In the genomic region with DNA sequence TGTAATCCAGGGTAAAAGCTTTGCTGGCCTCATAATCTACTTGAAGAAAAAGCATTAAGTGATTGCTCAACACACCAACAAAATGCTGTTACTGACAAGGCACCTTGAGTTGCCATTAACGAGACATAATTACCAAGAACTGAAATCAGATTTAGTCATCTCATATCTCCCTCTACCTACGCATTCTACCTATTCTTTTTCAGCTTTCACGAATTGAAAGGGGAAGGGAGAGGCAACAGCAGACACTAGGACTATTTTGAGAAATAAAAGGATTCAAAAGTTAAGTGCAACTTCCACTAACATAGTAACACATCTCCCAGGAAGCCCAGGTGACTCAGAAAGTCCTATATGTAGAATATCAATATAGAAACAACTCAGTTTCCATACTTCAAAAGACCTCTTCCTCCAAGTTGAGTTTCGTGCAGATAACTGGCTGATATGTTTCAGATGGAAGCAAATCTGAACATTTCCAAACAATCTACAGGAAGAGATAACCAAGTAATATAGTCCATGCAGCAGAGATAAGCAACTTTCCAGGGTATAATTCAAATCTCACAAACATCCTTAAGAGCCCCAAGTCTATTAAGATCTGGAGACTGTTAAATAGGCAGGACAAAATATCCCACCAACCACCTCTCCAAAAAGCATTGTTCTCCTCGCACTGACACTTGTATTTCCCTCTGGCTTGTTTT, we compare ENCODE assay signal across 9 cellular contexts. TPM values are rescaled to one million over a fixed set of nuclear protein-coding genes. Genes with fewer than 3 reads are reported as not detected.
DNase-seq lines count a peak whose midpoint lies in the region; ATAC-seq and TF ChIP-seq lines count a peak whose summit lies in the region.
"Had no signal": no experiment of that assay in that cellular context is flagged by ENCODE, and none has a peak within 500 bp of the region (broad histone marks: within the 10 kb centered on the region; RNA-seq: fewer than 3 reads in every experiment).

No MANE protein-coding gene starts in this region.

- POLR2A ChIA-PET in HEK293T (lab: Yijun Ruan, JAX), result no interaction called here

- H3K4me3 ChIP-seq in DOHH2 (ENCODE audit: low read length) (peak overlapping the region; percentile 94), RWPE2 (ENCODE audit: severe bottlenecking) (peak overlapping the region; percentile 73), iPS-20b (ENCODE audit: low read length) (peak overlapping the region; percentile 3; the same call in 1 of the 2 replicates), tibial artery (no peak overlapping the region), coronary artery (no peak overlapping the region)

- H3K9ac ChIP-seq in iPS-20b (ENCODE audit: low read depth, low read length), result no peak overlapping the region
- H3K9ac ChIP-seq: KMS-11 had no signal

- no peaks in the 10 kb centered on the region for H3K27me3 ChIP-seq in DOHH2 (ENCODE audit: control insufficient read depth, low read length)
- no peaks in the 10 kb centered on the region for H3K27me3 ChIP-seq in RWPE2 (ENCODE audit: insufficient read depth, poor library complexity, severe bottlenecking)
- H3K27me3 ChIP-seq in iPS-20b (ENCODE audit: insufficient read depth, low read length), result peaks cover 22% of the 10 kb centered on the region
- H3K27me3 ChIP-seq in tibial artery, result no peaks in the 10 kb centered on the region

- DNase-seq in RWPE2 (ENCODE audit: low spot score), result no peak
- no peak for DNase-seq in tibial artery
- no peak for DNase-seq in coronary artery (ENCODE audit: low spot score)
- no peak for DNase-seq in HEK293T (ENCODE audit: extremely low spot score)
- no peak for DNase-seq in left colon

- peaks cover 35% of the 10 kb centered on the region for H3F3A ChIP-seq in DOHH2 (ENCODE audit: control insufficient read depth, insufficient read depth)

- peak; percentile 47 for ATAC-seq in GM21576 (IDR thresholded peaks at IDR 0.05; ENCODE audit: unreplicated experiment)
- no peak for ATAC-seq in RWPE2 (ENCODE audit: low read depth)
- no peak for ATAC-seq in left colon

- peaks cover 96% of the 10 kb centered on the region for H3K79me2 ChIP-seq in DOHH2 (ENCODE audit: control insufficient read depth, low read length)

- H3K4me1 ChIP-seq in DOHH2 (ENCODE audit: control insufficient read depth, low read length) (peaks cover 75% of the 10 kb centered on the region), RWPE2 (ENCODE audit: insufficient read depth, poor library complexity, severe bottlenecking) (peaks cover 31% of the 10 kb centered on the region), iPS-20b (ENCODE audit: insufficient read depth, low read length) (peaks cover 6% of the 10 kb centered on the region), tibial artery (peaks cover 0 to 23% (median 13%) of the 10 kb centered on the region in 4 donors)

- H3K36me3 ChIP-seq in DOHH2 (ENCODE audit: control insufficient read depth, low read length) (peaks cover 61% of the 10 kb centered on the region), RWPE2 (ENCODE audit: low read depth) (peaks cover 49% of the 10 kb centered on the region), iPS-20b (ENCODE audit: insufficient read depth, low read depth, low read length) (peaks cover 8% of the 10 kb centered on the region; the same call in 1 of the 2 replicates), tibial artery (no peaks in the 10 kb centered on the region)

- H3K9me3 ChIP-seq in DOHH2 (ENCODE audit: control insufficient read depth, insufficient read depth, low read length) (no peaks in the 10 kb centered on the region), RWPE2 (ENCODE audit: severe bottlenecking) (no peaks in the 10 kb centered on the region), iPS-20b (ENCODE audit: insufficient read depth, low read depth, low read length) (no peaks in the 10 kb centered on the region), tibial artery (no peaks in the 10 kb centered on the region)

- H3K4me2 ChIP-seq in DOHH2 (ENCODE audit: low read length), result peak overlapping the region; percentile 99
- H3K4me2 ChIP-seq: KMS-11 had no signal

- H3K9me2 ChIP-seq in DOHH2 (replicated peaks; ENCODE audit: control insufficient read depth, low read length), result no peaks in the 10 kb centered on the region

- intact Hi-C loops in tibial artery (cut with DNase I; ENCODE audit: low total_unique reads) (no loop called here), left colon (cut with DNase I, micrococcal nuclease) (no loop called here)

- CTCF ChIA-PET in HEK293T (lab: Yijun Ruan, JAX), result no interaction called here

- no peak for TF ChIP-seq CTCF in DOHH2 (IDR thresholded peaks at IDR 0.05; ENCODE audit: low read depth, low read length, poor library complexity, severe bottlenecking)
- no peak for TF ChIP-seq CTCF in RWPE2 (IDR thresholded peaks at IDR 0.05; ENCODE audit: poor library complexity, severe bottlenecking)
- no peak for TF ChIP-seq CTCF in tibial artery (IDR thresholded peaks at IDR 0.05)
- no peak for TF ChIP-seq CTCF in coronary artery (IDR thresholded peaks at IDR 0.05)

- peak overlapping the region; percentile 89 for H3K27ac ChIP-seq in DOHH2 (ENCODE audit: low read depth, low read length)
- H3K27ac ChIP-seq in RWPE2 (ENCODE audit: poor library complexity, severe bottlenecking), result peak overlapping the region; percentile 93
- no peak overlapping the region for H3K27ac ChIP-seq in iPS-20b (ENCODE audit: low read length)
- no peak overlapping the region for H3K27ac ChIP-seq in tibial artery
- H3K27ac ChIP-seq in coronary artery, result no peak overlapping the region
- H3K27ac ChIP-seq: KMS-11 had no signal

- H4K20me1 ChIP-seq in DOHH2 (ENCODE audit: control insufficient read depth, insufficient read depth, low read depth, low read length), result no peaks in the 10 kb centered on the region

TF ChIP-seq in HEK293T, 16 proteins besides CTCF, POLR2A, EP300 and RAD21:
- TF ChIP-seq ARNT (IDR thresholded peaks at IDR 0.05), result no peak
- TF ChIP-seq SP1 (IDR thresholded peaks at IDR 0.05), result no peak
- no peak for TF ChIP-seq LEF1 (IDR thresholded peaks at IDR 0.05; ENCODE audit: borderline replicate concordance)
- TF ChIP-seq BHLHE40 (IDR thresholded peaks at IDR 0.05; ENCODE audit: borderline replicate concordance), result no peak
- no peak for TF ChIP-seq FOXK2 (IDR thresholded peaks at IDR 0.05)
- no peak for TF ChIP-seq HDGF (IDR thresholded peaks at IDR 0.05; ENCODE audit: borderline replicate concordance)
- no peak for TF ChIP-seq PKNOX1 (IDR thresholded peaks at IDR 0.05)
- TF ChIP-seq SUZ12 (IDR thresholded peaks at IDR 0.05), result no peak
- no peak for TF ChIP-seq ELF4 (IDR thresholded peaks at IDR 0.05)
- TF ChIP-seq FOXM1 (IDR thresholded peaks at IDR 0.05; ENCODE audit: borderline replicate concordance), result no peak
- no peak for TF ChIP-seq FOXA1 (IDR thresholded peaks at IDR 0.05)
- TF ChIP-seq ZNF384 (IDR thresholded peaks at IDR 0.05), result no peak
- no peak for TF ChIP-seq L3MBTL2 (conservative IDR thresholded peaks at IDR 0.05)
- TF ChIP-seq TARDBP (IDR thresholded peaks at IDR 0.05), result no peak
- TF ChIP-seq NFRKB (IDR thresholded peaks at IDR 0.05), result no peak

RNA-seq across cellular contexts. Expression of gene OSBPL10, which starts 1.9 kb away (rescaled TPM):
- total RNA-seq in left colon, result 10 to 100 TPM; 16.2 to 19.6 TPM

RNA-seq across cellular contexts. Expression of gene ZNF860, which starts 2.4 kb away (rescaled TPM):
- under 1 TPM; 0.79 to 0.81 TPM for total RNA-seq in left colon

Comparison
In these comparisons a context has a peak if more than half of its experiments do, and no peak if none do; other contexts are left out.
1. H3K27ac ChIP-seq: peak in DOHH2 (single experiment) and RWPE2 (single experiment); none in iPS-20b (single experiment), tibial artery (0 of 2) and coronary artery (0 of 2).
2. H3K4me3 ChIP-seq: peak in DOHH2 (single experiment), RWPE2 (single experiment) and iPS-20b (single experiment); none in tibial artery (0 of 2) and coronary artery (single experiment).